30 cellular contexts compared by ENCODE assay signal in the genomic region with DNA sequence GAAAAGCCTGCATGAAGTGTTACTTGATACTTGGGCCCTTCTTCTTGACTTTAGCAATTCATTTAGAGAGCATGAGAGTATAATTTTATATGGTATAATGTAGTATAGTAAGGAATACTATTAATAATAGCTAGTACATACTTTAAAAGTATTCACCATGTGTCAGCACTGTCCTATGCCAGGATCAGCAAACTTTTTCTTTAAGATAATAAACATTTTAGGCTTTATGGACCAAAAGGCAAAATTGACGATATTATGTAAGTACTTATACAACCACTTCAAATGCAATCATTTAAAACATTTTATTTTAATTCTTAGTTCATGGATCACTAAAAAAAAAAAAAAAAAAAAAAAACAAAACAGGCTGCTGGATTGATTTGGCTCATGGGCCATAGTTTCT.
"Had no signal": no experiment of that assay in that cellular context is flagged by ENCODE, and none has a peak within 500 bp of the region (broad histone marks: within the 10 kb centered on the region; RNA-seq: fewer than 3 reads in every experiment).

No MANE protein-coding gene starts in this region.

- H3K27me3 Mint-ChIP-seq: type B pancreatic cell had no signal

- H3K36me3 Mint-ChIP-seq: activated naive CD8-positive, alpha-beta T cell; stimulated activated effector memory CD8-positive, alpha-beta T cell treated with anti-CD3 and anti-CD28 coated beads, Interleukin-12 subunit alpha, Interleukin-12 subunit beta, amount 100 ng/mL, for 72 hours; type B pancreatic cell had no signal

- FAIRE-seq: TTC549 had no signal

- H3K27ac Mint-ChIP-seq: activated naive CD8-positive, alpha-beta T cell; effector memory CD8-positive, alpha-beta T cell; nephron; stimulated activated effector memory CD8-positive, alpha-beta T cell treated with anti-CD3 and anti-CD28 coated beads, Interleukin-12 subunit alpha, Interleukin-12 subunit beta, amount 100 ng/mL, for 72 hours; stimulated activated naive CD8-positive, alpha-beta T cell treated with anti-CD3 and anti-CD28 coated beads, Interleukin-15, Interleukin-2, amounts not matched to agents 100 ng/mL and 50 ng/mL, for 24 hours; type B pancreatic cell had no signal

- H3K4me2 ChIP-seq: hepatocyte had no signal

- H3K9me3 Mint-ChIP-seq: effector memory CD8-positive, alpha-beta T cell; nephron; stimulated activated naive CD8-positive, alpha-beta T cell treated with anti-CD3 and anti-CD28 coated beads, Interleukin-15, Interleukin-2, amounts not matched to agents 100 ng/mL and 50 ng/mL, for 24 hours; type B pancreatic cell had no signal

- H3K4me3 Mint-ChIP-seq: activated naive CD8-positive, alpha-beta T cell; effector memory CD8-positive, alpha-beta T cell; nephron; stimulated activated effector memory CD8-positive, alpha-beta T cell treated with anti-CD3 and anti-CD28 coated beads, Interleukin-12 subunit alpha, Interleukin-12 subunit beta, amount 100 ng/mL, for 72 hours; stimulated activated naive CD8-positive, alpha-beta T cell treated with anti-CD3 and anti-CD28 coated beads, Interleukin-15, Interleukin-2, amounts not matched to agents 100 ng/mL and 50 ng/mL, for 24 hours; type B pancreatic cell had no signal

- ATAC-seq: effector memory CD8-positive, alpha-beta T cell; gastroesophageal sphincter; right cardiac atrium; stimulated activated effector memory CD8-positive, alpha-beta T cell treated with anti-CD3 and anti-CD28 coated beads, Interleukin-12 subunit alpha, Interleukin-12 subunit beta, amount 100 ng/mL, for 72 hours had no signal

- H3K4me1 Mint-ChIP-seq: nephron; stimulated activated effector memory CD8-positive, alpha-beta T cell treated with anti-CD3 and anti-CD28 coated beads, Interleukin-12 subunit alpha, Interleukin-12 subunit beta, amount 100 ng/mL, for 72 hours had no signal

- H2AFZ ChIP-seq: hepatocyte had no signal

- H3K4me1 ChIP-seq: gastroesophageal sphincter, uterus had no signal

- H3K27ac ChIP-seq: adrenal gland, brain microvascular endothelial cell, gastroesophageal sphincter, hepatocyte, skin epidermis, uterus, VCaP had no signal

- DNase-seq: activated CD4-positive, alpha-beta T cell treated with anti-CD3 and anti-CD28 coated beads for 48 hours; activated CD4-positive, alpha-beta T cell treated with anti-CD3 and anti-CD28 coated beads, Interleukin-2, amount 50 U/mL, for 48 hours; activated CD8-positive, alpha-beta memory T cell treated with anti-CD3 and anti-CD28 coated beads for 24 hours; activated effector memory CD4-positive, alpha-beta T cell treated with Interleukin-2 at 50 U/mL for 16 hours; activated naive CD4-positive, alpha-beta T cell treated with Interleukin-2 at 50 U/mL for 16 hours; adrenal gland; aorta; brain microvascular endothelial cell; cortex of kidney; effector memory CD8-positive, alpha-beta T cell; erythroblast; kidney; left colon; mammary epithelial cell; posterior cingulate gyrus; right cardiac atrium; stimulated activated CD4-positive, alpha-beta T cell treated with anti-CD3 and anti-CD28 coated beads, Interleukin-12 subunit alpha, Interleukin-12 subunit beta, amount 100 ng/mL, for 4 hours; stimulated activated CD4-positive, alpha-beta T cell treated with anti-CD3 and anti-CD28 coated beads, Interleukin-4, amount 100 ng/mL, for 24 hours; T-helper 1 cell; uterus had no signal

- H3K36me3 ChIP-seq: adrenal gland, brain microvascular endothelial cell, gastroesophageal sphincter, uterus had no signal

- H3K9me3 ChIP-seq: adrenal gland, gastroesophageal sphincter, uterus had no signal

- H3K79me2 ChIP-seq: hepatocyte had no signal

- H3K4me3 ChIP-seq: adrenal gland, gastroesophageal sphincter, hepatocyte, skin epidermis, uterus had no signal

- H3K27me3 ChIP-seq: adrenal gland, brain microvascular endothelial cell, gastroesophageal sphincter, hepatocyte, uterus had no signal
